In the genomic region with DNA sequence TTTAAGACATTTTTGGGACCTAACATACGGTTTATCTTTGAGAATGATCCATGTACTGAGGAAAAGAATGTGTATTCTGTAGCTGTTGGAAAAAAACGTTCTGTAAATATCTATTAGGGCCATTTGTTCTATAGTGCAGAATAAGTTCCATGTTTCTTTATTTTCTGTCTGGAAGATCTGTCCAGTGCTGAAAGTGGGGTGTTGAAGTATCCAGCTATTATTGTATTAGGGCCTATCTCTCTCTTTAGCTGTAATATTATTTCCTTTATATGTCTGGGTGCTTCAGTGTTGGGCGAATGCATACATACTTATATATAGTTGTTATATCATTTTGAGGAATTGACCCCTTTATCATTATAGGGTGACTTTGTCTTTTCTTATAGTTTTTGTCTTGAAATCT, we compare ENCODE assay signal across 34 cellular contexts. TPM values are rescaled to one million over a fixed set of nuclear protein-coding genes. Genes with fewer than 3 reads are reported as not detected.
"Had no signal": no experiment of that assay in that cellular context is flagged by ENCODE, and none has a peak within 500 bp of the region (broad histone marks: within the 10 kb centered on the region; RNA-seq: fewer than 3 reads in every experiment).

No MANE protein-coding gene starts in this region.

- H3K4me1 ChIP-seq: colonic mucosa, esophagus squamous epithelium, gastrocnemius medialis, heart right ventricle, left lung, lower lobe of right lung had no signal

- H3K27ac ChIP-seq: colonic mucosa, epithelial cell of prostate, esophagus squamous epithelium, gastrocnemius medialis, heart right ventricle, left lung, lower lobe of right lung had no signal

- DNase-seq: colonic mucosa; cortex of kidney; effector CD8-positive, alpha-beta T cell; effector memory CD8-positive, alpha-beta T cell; endodermal cell; erythroblast; esophagus squamous epithelium; foreskin fibroblast; foreskin melanocyte; gastrocnemius medialis; glutamatergic neuron; head of caudate nucleus; heart right ventricle; hippocampal formation; left cardiac atrium; left lung; left ventricle myocardium superior; lower lobe of right lung; mesenchymal stem cell; mucosa of descending colon; naive B cell had no signal

- H3K9me3 ChIP-seq: colonic mucosa, esophagus squamous epithelium, gastrocnemius medialis, heart right ventricle, left lung, lower lobe of right lung, mucosa of descending colon had no signal

- FAIRE-seq: endometrium, islet of Langerhans, keratinocyte had no signal

- H3K4me3 ChIP-seq: colonic mucosa, esophagus squamous epithelium, gastrocnemius medialis, heart right ventricle, left lung, lower lobe of right lung, mucosa of descending colon had no signal

- H3K36me3 ChIP-seq: colonic mucosa, esophagus squamous epithelium, gastrocnemius medialis, heart right ventricle, left lung, lower lobe of right lung had no signal

- H3K27me3 ChIP-seq: colonic mucosa, esophagus squamous epithelium, gastrocnemius medialis, heart right ventricle, left lung had no signal

- ATAC-seq: effector memory CD8-positive, alpha-beta T cell; esophagus mucosa; gastrocnemius medialis; heart right ventricle; left cardiac atrium; left lung; left ventricle myocardium superior; lower lobe of right lung; mucosa of descending colon had no signal

RNA-seq across cellular contexts. Expression of a gene that starts 24.7 kb away (rescaled TPM):
- total RNA-seq: colonic mucosa, dermis microvascular lymphatic vessel endothelial cell, endodermal cell, esophagus mucosa, esophagus squamous epithelium, gastrocnemius medialis, glomerular endothelial cell, heart right ventricle, kidney epithelial cell, left cardiac atrium, left lung, left ventricle myocardium superior, lower leg skin, lower lobe of right lung, lung microvascular endothelial cell, mesenteric fat pad, mesothelial cell of epicardium, mucosa of descending colon, myocyte had no signal
- polyA plus RNA-seq: heart right ventricle, keratinocyte had no signal
